13 cellular contexts compared by ENCODE assay signal in genomic region chr9:105835721-105836120, GRCh38.
DNase-seq lines count a peak whose midpoint lies in the region; ATAC-seq and TF ChIP-seq lines count a peak whose summit lies in the region.
"Had no signal": no experiment of that assay in that cellular context is flagged by ENCODE, and none has a peak within 500 bp of the region (broad histone marks: within the 10 kb centered on the region; RNA-seq: fewer than 3 reads in every experiment).

No MANE protein-coding gene starts in this region.

- no peaks in the 10 kb centered on the region for H3K36me3 ChIP-seq in right lobe of liver
- H3K36me3 ChIP-seq: vagina had no signal

- DNase-seq in NCI-H2107 treated with DMSO at 0.1 percent for 48 hours (lab: John Stamatoyannopoulos, UW; ENCODE audit: unreplicated experiment) (peak; percentile 42), NCI-H2107 (lab: John Stamatoyannopoulos, UW) (no peak), NCI-H1417 treated with DMSO at 0.1 percent for 48 hours (lab: John Stamatoyannopoulos, UW) (peak; percentile 35), SHP77 (lab: John Stamatoyannopoulos, UW) (peak; percentile 59 to 65), right lobe of liver (no peak), activated gamma-delta T cell (lab: John Stamatoyannopoulos, UW) (no peak)
- no peak for DNase-seq in stimulated activated CD4-positive, alpha-beta T cell treated with anti-CD3 and anti-CD28 coated beads, Interleukin-4, amount 100 ng/mL, for 4 hours
- DNase-seq: activated CD4-positive, alpha-beta T cell treated with anti-CD3 and anti-CD28 coated beads, Interleukin-2, amount 50 U/mL, for 4 hours; activated T-cell treated with anti-CD3 and anti-CD28 coated beads, Interleukin-2, amount 50 U/mL, for 1 hour; Kasumi-1 had no signal

- ATAC-seq in right lobe of liver = peak in 3 of 4 donors; percentile 22 to 29 (median 25)
- ATAC-seq in GM18873 (IDR thresholded peaks at IDR 0.05; ENCODE audit: low FRiP score, unreplicated experiment) = no peak
- ATAC-seq: activated naive CD4-positive, alpha-beta T cell treated with anti-CD3 and anti-CD28 coated beads, Interleukin-2, amount 50 U/mL, for 72 hours had no signal

- H3K4me1 ChIP-seq in right lobe of liver = no peaks in the 10 kb centered on the region
- H3K4me1 ChIP-seq: vagina had no signal

- WGBS in right lobe of liver (ENCODE audit: insufficient coverage, low coverage, low lambda C conversion rate, missing lambda C conversion rate) = 21% methylated on average over 7 of the region's 7 CpGs

- H3K27me3 ChIP-seq in right lobe of liver = no peaks in the 10 kb centered on the region
- H3K27me3 ChIP-seq: vagina had no signal

- no peak overlapping the region for H3K4me3 ChIP-seq in right lobe of liver
- H3K4me3 ChIP-seq: vagina had no signal

- no peak for TF ChIP-seq POLR2A in right lobe of liver (IDR thresholded peaks at IDR 0.05)

- no peaks in the 10 kb centered on the region for H3K9me3 ChIP-seq in right lobe of liver
- H3K9me3 ChIP-seq: vagina had no signal

- no peak for TF ChIP-seq CTCF in right lobe of liver (IDR thresholded peaks at IDR 0.05)

- H3K27ac ChIP-seq in right lobe of liver = no peak overlapping the region
- H3K27ac ChIP-seq: vagina had no signal

- intact Hi-C loops in right lobe of liver (cut with DNase I) = no loop called here

Comparison
In these comparisons a context has a peak if more than half of its experiments do, and no peak if none do; other contexts are left out.
1. DNase-seq: peak in NCI-H2107 treated with DMSO at 0.1 percent for 48 hours (single experiment), NCI-H1417 treated with DMSO at 0.1 percent for 48 hours (single experiment) and SHP77 (2 of 2); none in NCI-H2107 (single experiment), right lobe of liver (0 of 3), activated gamma-delta T cell (single experiment) and stimulated activated CD4-positive, alpha-beta T cell treated with anti-CD3 and anti-CD28 coated beads, Interleukin-4, amount 100 ng/mL, for 4 hours (0 of 2).